ENCODE assay signal across 9 cellular contexts in the genomic region with DNA sequence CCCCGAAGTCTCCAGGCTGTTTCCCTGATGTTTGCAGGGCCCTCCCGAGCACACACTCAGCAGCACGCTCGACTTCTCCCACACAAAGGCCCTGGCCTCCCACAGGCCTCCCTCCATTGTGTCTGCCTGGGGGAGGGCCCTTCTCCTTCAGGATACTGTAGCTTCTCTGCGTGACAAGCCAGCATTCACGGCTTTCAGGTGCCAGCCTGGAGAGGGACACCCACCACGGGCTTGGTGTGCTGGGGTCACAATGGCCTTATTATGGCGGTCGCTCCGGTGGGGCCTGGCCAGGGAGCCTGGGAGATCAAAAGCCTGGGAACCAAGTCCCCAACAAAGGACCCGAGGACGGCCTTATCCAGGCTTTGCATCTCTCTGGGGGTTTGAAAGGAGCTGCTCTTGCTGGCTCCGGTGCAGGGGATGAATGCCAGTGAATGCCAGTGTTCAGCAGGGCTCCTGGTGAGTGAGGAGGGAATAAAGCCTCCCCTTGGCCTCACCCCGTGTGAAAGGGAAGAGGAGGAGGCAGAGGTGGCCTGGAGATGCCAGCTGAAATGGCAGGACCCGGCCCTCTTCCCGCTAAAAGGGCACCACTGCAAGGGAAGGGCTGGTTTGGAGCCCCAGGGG. TPM values are rescaled to one million over a fixed set of nuclear protein-coding genes. Genes with fewer than 3 reads are reported as not detected.
DNase-seq lines count a peak whose midpoint lies in the region; ATAC-seq and TF ChIP-seq lines count a peak whose summit lies in the region.
"Had no signal": no experiment of that assay in that cellular context is flagged by ENCODE, and none has a peak within 500 bp of the region (broad histone marks: within the 10 kb centered on the region; RNA-seq: fewer than 3 reads in every experiment).

No MANE protein-coding gene starts in this region.

- H3K4me1 Mint-ChIP-seq in T-helper 1 cell treated with Interleukin-12 subunit alpha and Interleukin-12 subunit beta and Interleukin-4 antibody, amounts not matched to agents 30 μg/mL and 1 μg/mL, for 36 hours (ENCODE audit: low read depth) = peaks cover 36% of the 10 kb centered on the region
- H3K4me1 Mint-ChIP-seq in chondrocyte (ENCODE audit: low read depth) = peaks cover 73% of the 10 kb centered on the region

- H3K9me3 Mint-ChIP-seq in T-helper 1 cell treated with Interleukin-12 subunit alpha and Interleukin-12 subunit beta and Interleukin-4 antibody, amounts not matched to agents 30 μg/mL and 1 μg/mL, for 36 hours = no peaks in the 10 kb centered on the region
- H3K9me3 Mint-ChIP-seq in chondrocyte (ENCODE audit: low read depth) = no peaks in the 10 kb centered on the region

- peak overlapping the region; percentile 74 to 75 for H3K27ac ChIP-seq in uterus

- H3K9me3 ChIP-seq in uterus = no peaks in the 10 kb centered on the region

- TF ChIP-seq POLR2A in uterus (IDR thresholded peaks at IDR 0.05) = no peak

- TF ChIP-seq CTCF in chondrocyte (IDR thresholded peaks at IDR 0.05) (no peak), uterus (IDR thresholded peaks at IDR 0.05) (no peak)

- intact Hi-C loops in uterus (cut with DNase I; ENCODE audit: low total_unique reads) = no loop called here

- no peak overlapping the region for H3K4me3 Mint-ChIP-seq in T-helper 1 cell treated with Interleukin-12 subunit alpha and Interleukin-12 subunit beta and Interleukin-4 antibody, amounts not matched to agents 30 μg/mL and 1 μg/mL, for 36 hours
- H3K4me3 Mint-ChIP-seq in chondrocyte (ENCODE audit: unreplicated experiment) = peak overlapping the region; percentile 52
- H3K4me3 Mint-ChIP-seq: activated naive CD8-positive, alpha-beta T cell had no signal

- H3K27ac Mint-ChIP-seq in T-helper 1 cell treated with Interleukin-12 subunit alpha and Interleukin-12 subunit beta and Interleukin-4 antibody, amounts not matched to agents 30 μg/mL and 1 μg/mL, for 36 hours = peak overlapping the region; percentile 15
- H3K27ac Mint-ChIP-seq in chondrocyte (ENCODE audit: unreplicated experiment) = peak overlapping the region; percentile 99
- H3K27ac Mint-ChIP-seq: activated naive CD8-positive, alpha-beta T cell had no signal

- H3K4me3 ChIP-seq in uterus = no peak overlapping the region

- peaks cover 57% of the 10 kb centered on the region for H3K36me3 Mint-ChIP-seq in T-helper 1 cell treated with Interleukin-12 subunit alpha and Interleukin-12 subunit beta and Interleukin-4 antibody, amounts not matched to agents 30 μg/mL and 1 μg/mL, for 36 hours (ENCODE audit: low read depth)
- H3K36me3 Mint-ChIP-seq in chondrocyte (ENCODE audit: low read depth) = peaks cover 36% of the 10 kb centered on the region
- H3K36me3 Mint-ChIP-seq: activated naive CD8-positive, alpha-beta T cell had no signal

- no peaks in the 10 kb centered on the region for H3K27me3 Mint-ChIP-seq in T-helper 1 cell treated with Interleukin-12 subunit alpha and Interleukin-12 subunit beta and Interleukin-4 antibody, amounts not matched to agents 30 μg/mL and 1 μg/mL, for 36 hours (ENCODE audit: low read depth)
- no peaks in the 10 kb centered on the region for H3K27me3 Mint-ChIP-seq in chondrocyte (ENCODE audit: low read depth)
- H3K27me3 Mint-ChIP-seq: activated naive CD8-positive, alpha-beta T cell had no signal

- H3K4me1 ChIP-seq in uterus = no peaks in the 10 kb centered on the region

- ATAC-seq in HG03139 (IDR thresholded peaks at IDR 0.05; ENCODE audit: unreplicated experiment) = no peak

- no peaks in the 10 kb centered on the region for H3K27me3 ChIP-seq in uterus

- DNase-seq in T-helper 1 cell (no peak), chondrocyte (ENCODE audit: low spot score) (no peak), midbrain (lab: John Stamatoyannopoulos, UW) (peak; percentile 50), uterus (peak in 1 of 2 donors; percentile 29), globus pallidus (ENCODE audit: low spot score) (no peak)
- DNase-seq in activated T-cell treated with anti-CD3 and anti-CD28 coated beads, Interleukin-2, amount 50 U/mL, for 48 hours = no peak

- H3K36me3 ChIP-seq in uterus = no peaks in the 10 kb centered on the region

RNA-seq across cellular contexts. Expression of gene TRAF6, which starts 55.0 kb away (rescaled TPM):
- total RNA-seq in chondrocyte = 14.4 to 16.0 TPM (median 15.2 TPM) in 3 replicates
- 10 to 100 TPM in 3 of 4 donors, 1 to 10 TPM in 1; 5.1 to 22.6 (median 16.2) TPM for total RNA-seq in uterus
